Comparison of ENCODE assay signal across 8 cellular contexts in the genomic region with DNA sequence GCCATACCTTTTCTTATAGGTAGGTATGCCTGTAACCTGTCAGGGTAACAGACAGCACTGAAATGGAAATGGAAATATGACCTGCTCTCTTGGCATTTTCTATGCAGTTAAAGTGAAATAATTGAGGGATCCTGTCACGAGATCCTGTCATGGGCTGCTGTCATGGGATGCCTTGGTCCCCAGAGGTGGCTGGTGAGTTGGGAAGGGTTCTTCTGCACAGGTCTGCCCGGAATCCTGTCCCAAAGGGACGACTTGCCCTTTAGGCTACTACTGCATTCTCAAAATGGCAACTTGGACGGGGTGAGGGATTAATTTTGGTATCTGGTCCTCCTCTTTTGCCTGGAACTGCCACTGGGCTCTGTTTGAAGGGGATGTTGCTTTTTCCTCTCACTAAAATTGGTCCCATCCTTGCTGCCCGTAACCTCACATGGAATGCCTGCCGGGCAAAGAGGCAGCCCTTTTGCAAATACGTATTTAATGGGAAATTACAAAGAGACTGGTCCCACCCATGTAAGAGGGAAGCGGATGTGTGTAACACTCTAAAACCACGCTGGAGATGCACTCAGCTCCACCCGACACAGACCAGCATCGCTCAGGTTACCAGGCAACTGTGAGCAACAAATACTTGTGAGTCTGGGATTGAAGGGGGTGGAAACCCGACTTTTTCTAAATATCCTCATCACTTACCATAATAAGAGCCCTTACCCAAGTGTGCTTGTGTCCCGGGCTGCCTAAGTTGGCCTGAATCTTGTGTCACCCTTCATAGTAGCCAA. TPM values are rescaled to one million over a fixed set of nuclear protein-coding genes. Genes with fewer than 3 reads are reported as not detected.
DNase-seq lines count a peak whose midpoint lies in the region; FAIRE-seq and TF ChIP-seq lines count a peak whose summit lies in the region.

No MANE protein-coding gene starts in this region.

- peaks cover 49% of the 10 kb centered on the region for H3K36me3 Mint-ChIP-seq in activated CD4-positive, alpha-beta memory T cell treated with anti-CD3 and anti-CD28 coated beads, Interleukin-2, amount 10 ng/mL, durations not matched to agents 7 days and 5 days (ENCODE audit: low read depth)
- peaks cover 0 to 2% (median under 1%) of the 10 kb centered on the region in 3 experiments; a peak in 2 of 7 replicates for H3K36me3 Mint-ChIP-seq in H9 (ENCODE audit: insufficient read depth in 1 of 3, low read depth in 3 of 3)

- no peak overlapping the region for H4K8ac ChIP-seq in H9 (replicated peaks; ENCODE audit: insufficient read length, low read depth, low read length)

- no peak overlapping the region for H2BK12ac ChIP-seq in H9 (ENCODE audit: insufficient read length, low read depth, low read length)

- H3K9me3 Mint-ChIP-seq in activated CD4-positive, alpha-beta memory T cell treated with anti-CD3 and anti-CD28 coated beads, Interleukin-2, amount 10 ng/mL, durations not matched to agents 7 days and 5 days = no peaks in the 10 kb centered on the region
- H3K9me3 Mint-ChIP-seq in H9 = no peaks in the 10 kb centered on the region

- no peak overlapping the region for H2BK15ac ChIP-seq in H9 (ENCODE audit: low read depth, low read length)

- H2BK20ac ChIP-seq in H9 (ENCODE audit: low read depth, low read length, poor library complexity, severe bottlenecking) = no peak overlapping the region

- no peak overlapping the region for H2AFZ ChIP-seq in H9 (ENCODE audit: low read length)

- no peak overlapping the region for H4K91ac ChIP-seq in H9 (ENCODE audit: insufficient read length, low read depth, low read length)

- H3K23ac ChIP-seq in H9 (ENCODE audit: insufficient read length, low read depth, low read length) = no peak overlapping the region

- no peak overlapping the region for H3T11ph ChIP-seq in H9 (ENCODE audit: low read length)

- H3K27ac ChIP-seq in small intestine (ENCODE audit: low read depth in 1 of 2, low read length in 1 of 2) (peak overlapping the region in 1 of 2 donors; percentile 89), H9 (ENCODE audit: insufficient read length, low read depth, low read length) (no peak overlapping the region)

- H3K79me2 ChIP-seq in H9 (ENCODE audit: insufficient read depth, low read length) = no peaks in the 10 kb centered on the region

- no peak overlapping the region for H3K4me3 ChIP-seq in fibroblast of mammary gland (ENCODE audit: control insufficient read depth, low read depth, low read length)
- no peak overlapping the region for H3K4me3 ChIP-seq in small intestine (ENCODE audit: low read depth in 1 of 2, low read length in 2 of 2)

- H3K79me1 ChIP-seq in H9 (ENCODE audit: insufficient read depth, low read depth, low read length, poor library complexity, severe bottlenecking) = no peaks in the 10 kb centered on the region

- no peaks in the 10 kb centered on the region for H3K23me2 ChIP-seq in H9 (ENCODE audit: insufficient read length, low read depth, low read length, poor library complexity, severe bottlenecking)

- H4K5ac ChIP-seq in H9 (ENCODE audit: insufficient read length, low read depth, low read length) = no peak overlapping the region

- H3K14ac ChIP-seq in H9 (ENCODE audit: insufficient read depth, low read length) = no peak overlapping the region

- no peak for TF ChIP-seq POLR2A in H54 (IDR thresholded peaks at IDR 0.05; ENCODE audit: low read depth, low read length)

- H2AK5ac ChIP-seq in H9 (ENCODE audit: insufficient read length, low read length) = no peak overlapping the region

- H3K4me2 ChIP-seq in H9 (ENCODE audit: insufficient read depth, insufficient read length, low read length) = no peak overlapping the region

- peaks cover 75% of the 10 kb centered on the region for H3K4me1 Mint-ChIP-seq in activated CD4-positive, alpha-beta memory T cell treated with anti-CD3 and anti-CD28 coated beads, Interleukin-2, amount 10 ng/mL, durations not matched to agents 7 days and 5 days
- peaks cover 0 to 6% of the 10 kb centered on the region in 2 experiments; a peak in 2 of 4 replicates for H3K4me1 Mint-ChIP-seq in H9

- peak overlapping the region; percentile 84 for H3K27ac Mint-ChIP-seq in activated CD4-positive, alpha-beta memory T cell treated with anti-CD3 and anti-CD28 coated beads, Interleukin-2, amount 10 ng/mL, durations not matched to agents 7 days and 5 days
- no peak overlapping the region for H3K27ac Mint-ChIP-seq in H9

- no peaks in the 10 kb centered on the region for H3K27me3 Mint-ChIP-seq in activated CD4-positive, alpha-beta memory T cell treated with anti-CD3 and anti-CD28 coated beads, Interleukin-2, amount 10 ng/mL, durations not matched to agents 7 days and 5 days
- no peaks in the 10 kb centered on the region for H3K27me3 Mint-ChIP-seq in H9 (ENCODE audit: low read depth)

- H3K9me3 ChIP-seq in small intestine (ENCODE audit: control insufficient read depth, low read depth) = no peaks in the 10 kb centered on the region
- H3K9me3 ChIP-seq in H9 (ENCODE audit: control insufficient read depth, low read depth, low read length) = no peaks in the 10 kb centered on the region

- no peaks in the 10 kb centered on the region for H4K20me1 ChIP-seq in H9 (ENCODE audit: control insufficient read depth, insufficient read depth, insufficient read length)

- H3K18ac ChIP-seq in H9 (ENCODE audit: insufficient read length, low read depth, low read length) = no peak overlapping the region

- no peak overlapping the region for H3K56ac ChIP-seq in H9 (ENCODE audit: insufficient read length, low read depth, low read length)

- DNase-seq in GM03348 (ENCODE audit: low spot score) = peak; percentile 88
- DNase-seq in activated CD4-positive, alpha-beta memory T cell treated with anti-CD3 and anti-CD28 coated beads, Interleukin-2, amount 10 ng/mL, durations not matched to agents 7 days and 5 days = peak; percentile 84
- peak; percentile 89 for DNase-seq in fibroblast of mammary gland (ENCODE audit: low read depth)
- DNase-seq in small intestine = peak; percentile 44
- no peak for DNase-seq in H9
- no peak for DNase-seq in HK-2 (ENCODE audit: unreplicated experiment)
- no peak for DNase-seq in H54 (ENCODE audit: insufficient read length, low spot score)
- no peak for DNase-seq in foreskin melanocyte

- peak overlapping the region; percentile 65 for H3K4me3 Mint-ChIP-seq in activated CD4-positive, alpha-beta memory T cell treated with anti-CD3 and anti-CD28 coated beads, Interleukin-2, amount 10 ng/mL, durations not matched to agents 7 days and 5 days
- no peak overlapping the region for H3K4me3 Mint-ChIP-seq in H9

- peaks cover 3 to 19% of the 10 kb centered on the region in 2 donors for H3K4me1 ChIP-seq in small intestine (ENCODE audit: control insufficient read depth in 2 of 2, insufficient read depth in 1 of 2, low read depth in 1 of 2, low read length in 1 of 2)
- H3K4me1 ChIP-seq in H9 (ENCODE audit: insufficient read depth, low read length) = no peaks in the 10 kb centered on the region

- no peak overlapping the region for H3K9ac ChIP-seq in H9 (ENCODE audit: extremely low read depth, insufficient read length, low read length)

- POLR2A ChIA-PET in activated CD4-positive, alpha-beta memory T cell treated with anti-CD3 and anti-CD28 coated beads, Interleukin-2, amount 10 ng/mL, durations not matched to agents 7 days and 5 days (lab: Charles Lee) = interaction anchor here (1.0 to 5.2 kb wide), 6 partner anchors 10 to 204 kb away, joined by 3 to 30 read pairs (median 4); a partner anchor contains a TSS

- H3K36me3 ChIP-seq in small intestine (ENCODE audit: control insufficient read depth in 2 of 2, insufficient read depth in 2 of 2, low read length in 2 of 2) = no peaks in the 10 kb centered on the region

- CTCF ChIA-PET in activated CD4-positive, alpha-beta memory T cell treated with anti-CD3 and anti-CD28 coated beads, Interleukin-2, amount 10 ng/mL, durations not matched to agents 7 days and 5 days (lab: Charles Lee) = interaction anchor here (1.2 to 3.9 kb wide), 6 partner anchors 27 to 275 kb away, joined by 3 to 13 read pairs (median 4); a partner anchor contains a TSS

- no peak overlapping the region for H2BK120ac ChIP-seq in H9 (ENCODE audit: low read depth, low read length, poor library complexity, severe bottlenecking)

- H3K27me3 ChIP-seq in small intestine (ENCODE audit: control insufficient read depth in 2 of 2, insufficient read depth in 2 of 2, low read length in 2 of 2) = no peaks in the 10 kb centered on the region
- no peaks in the 10 kb centered on the region for H3K27me3 ChIP-seq in H9 (ENCODE audit: insufficient read depth, low read length)

- no peak for TF ChIP-seq CTCF in fibroblast of mammary gland (conservative IDR thresholded peaks at IDR 0.05; ENCODE audit: control insufficient read depth, insufficient read depth, low read depth, low read length)
- no peak for TF ChIP-seq CTCF in H9 (conservative IDR thresholded peaks at IDR 0.05)

- FAIRE-seq in small intestine (lab: Jason Lieb, UNC) = no peak
- FAIRE-seq in H54 (lab: Jason Lieb, UNC) = no peak

- WGBS in small intestine, 3 donors = 53 to 81% (median 64%) methylated on average over 13 of the region's 13 CpGs
- no CpG with 5 or more reads among the region's 13 CpGs for WGBS in H9 (ENCODE audit: extremely low coverage, insufficient read length, low lambda C conversion rate)

- no peak overlapping the region for H2BK5ac ChIP-seq in H9 (ENCODE audit: insufficient read length, low read length)

- no peak overlapping the region for H3K4ac ChIP-seq in H9 (ENCODE audit: low read depth, low read length)

RNA-seq across cellular contexts. Expression of a gene that starts 47.5 kb away (rescaled TPM):
- total RNA-seq in activated CD4-positive, alpha-beta memory T cell treated with anti-CD3 and anti-CD28 coated beads, Interleukin-2, amount 10 ng/mL, durations not matched to agents 7 days and 5 days = 10 to 100 TPM; 46.3 TPM
- polyA plus RNA-seq in small intestine = 10 to 100 TPM in 1 of 3 donors, 1 to 10 TPM in 1, under 1 TPM in 1; 0.67 to 15.9 (median 6.2) TPM
- total RNA-seq in H9 (2021) = 9.4 and 10.1 TPM in 2 replicates

Comparison
In these comparisons a context has a peak if more than half of its experiments do, and no peak if none do; other contexts are left out.
1. DNase-seq: peak in GM03348 (single experiment), activated CD4-positive, alpha-beta memory T cell treated with anti-CD3 and anti-CD28 coated beads, Interleukin-2, amount 10 ng/mL, durations not matched to agents 7 days and 5 days (single experiment), fibroblast of mammary gland (single experiment) and small intestine (single experiment); none in H9 (single experiment), HK-2 (single experiment), H54 (single experiment) and foreskin melanocyte (single experiment).